In the genomic region with DNA sequence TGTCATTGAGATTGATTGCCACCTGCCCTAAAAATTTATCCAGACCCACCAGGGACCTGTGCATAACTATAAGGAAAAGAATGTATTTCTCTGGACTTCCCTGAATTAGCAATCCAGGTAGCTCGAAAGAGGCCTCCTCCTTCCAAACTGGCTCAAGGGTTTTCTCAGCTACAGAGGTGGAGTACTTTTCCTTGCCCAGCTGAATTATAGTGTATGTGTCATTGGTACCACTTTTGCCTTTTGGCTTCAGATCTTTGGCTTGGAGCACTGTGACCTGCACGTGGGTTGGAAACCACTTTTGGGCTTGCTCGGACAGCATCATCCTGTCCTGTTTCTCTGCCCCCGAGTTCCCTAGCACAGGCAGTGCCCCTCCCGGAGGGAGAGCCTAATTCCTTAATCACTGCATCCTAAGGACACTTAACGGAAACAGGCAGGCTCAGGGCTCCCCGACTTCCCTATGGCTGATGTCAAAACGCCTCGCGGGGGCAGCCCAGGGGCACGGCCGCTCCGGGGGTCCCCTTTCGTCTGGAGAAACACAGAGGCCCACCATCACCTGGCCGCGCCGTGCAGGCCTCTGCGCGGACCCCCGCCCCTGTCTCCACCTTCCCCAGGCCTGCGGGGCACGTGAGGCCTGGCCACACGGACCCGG, we compare ENCODE assay signal across 8 cellular contexts.
DNase-seq lines count a peak whose midpoint lies in the region; ATAC-seq and TF ChIP-seq lines count a peak whose summit lies in the region.

No MANE protein-coding gene starts in this region.

- H3K4me3 ChIP-seq in HL-60 (replicated peaks; ENCODE audit: insufficient read depth, low read length) (peak overlapping the region; percentile 69), astrocyte of the spinal cord (ENCODE audit: low read depth, low read length) (peak overlapping the region; percentile 72), retinal pigment epithelial cell (ENCODE audit: low read length) (peak overlapping the region; percentile 78)

- ATAC-seq in GM21360 (IDR thresholded peaks at IDR 0.05; ENCODE audit: unreplicated experiment) (peak; percentile 24), SK-N-SH treated with all-trans-retinoic acid at 6 μM for 48 hours (peak; percentile 45)

- in situ Hi-C loops in astrocyte of the spinal cord (cut with HindIII; ENCODE audit: low sequenced_read_pairs): no loop called here

- H3K27me3 ChIP-seq in HL-60 (ENCODE audit: insufficient read depth, poor library complexity, severe bottlenecking): no peaks in the 10 kb centered on the region

- DNase-seq in COLO829 (ENCODE audit: low spot score) (peak; percentile 9), HL-60 (ENCODE audit: low read depth in 1 of 2, low spot score in 1 of 2) (peak in 1 of 2 experiments; percentile 40), astrocyte of the spinal cord (ENCODE audit: low read depth, low spot score) (peak; percentile 38), hypothalamus (lab: John Stamatoyannopoulos, UW) (peak in 39 of 51 donors; percentile 17 to 73 (median 42)), retinal pigment epithelial cell (ENCODE audit: low read depth) (no peak), NCI-H2081 treated with DMSO at 0.1 percent for 48 hours (lab: John Stamatoyannopoulos, UW) (no peak)

- TF ChIP-seq CTCF in HL-60 (IDR thresholded peaks at IDR 0.05; ENCODE audit: insufficient read depth, low read length) (no peak), astrocyte of the spinal cord (IDR thresholded peaks at IDR 0.05; ENCODE audit: low read depth, low read length) (no peak), retinal pigment epithelial cell (conservative IDR thresholded peaks at IDR 0.05; ENCODE audit: low read depth, low read length) (no peak)

- peak overlapping the region; percentile 78 for H3K27ac ChIP-seq in HL-60 (replicated peaks)

TF ChIP-seq in SK-N-SH treated with all-trans-retinoic acid at 6 μM for 48 hours, 23 proteins besides CTCF, POLR2A, EP300 and RAD21:
- TF ChIP-seq ZFP3 (CRISPR knock-in tag; IDR thresholded peaks at IDR 0.05) (no peak), ESRRG (CRISPR knock-in tag; IDR thresholded peaks at IDR 0.05) (no peak), CSDC2 (CRISPR knock-in tag; IDR thresholded peaks at IDR 0.05) (no peak), RARB (CRISPR knock-in tag; IDR thresholded peaks at IDR 0.05) (no peak), GLIS3 (CRISPR knock-in tag; IDR thresholded peaks at IDR 0.05) (no peak), CSRNP3 (CRISPR knock-in tag; IDR thresholded peaks at IDR 0.05) (no peak), ZC3H10 (CRISPR knock-in tag; IDR thresholded peaks at IDR 0.05) (no peak), PATZ1 (CRISPR knock-in tag; IDR thresholded peaks at IDR 0.05; ENCODE audit: borderline replicate concordance) (no peak), ZNF70 (CRISPR knock-in tag; IDR thresholded peaks at IDR 0.05) (no peak), CREB5 (CRISPR knock-in tag; IDR thresholded peaks at IDR 0.05; ENCODE audit: low read depth) (no peak), SNAI2 (CRISPR knock-in tag; IDR thresholded peaks at IDR 0.05) (no peak)
- TF ChIP-seq, protein P1, sequence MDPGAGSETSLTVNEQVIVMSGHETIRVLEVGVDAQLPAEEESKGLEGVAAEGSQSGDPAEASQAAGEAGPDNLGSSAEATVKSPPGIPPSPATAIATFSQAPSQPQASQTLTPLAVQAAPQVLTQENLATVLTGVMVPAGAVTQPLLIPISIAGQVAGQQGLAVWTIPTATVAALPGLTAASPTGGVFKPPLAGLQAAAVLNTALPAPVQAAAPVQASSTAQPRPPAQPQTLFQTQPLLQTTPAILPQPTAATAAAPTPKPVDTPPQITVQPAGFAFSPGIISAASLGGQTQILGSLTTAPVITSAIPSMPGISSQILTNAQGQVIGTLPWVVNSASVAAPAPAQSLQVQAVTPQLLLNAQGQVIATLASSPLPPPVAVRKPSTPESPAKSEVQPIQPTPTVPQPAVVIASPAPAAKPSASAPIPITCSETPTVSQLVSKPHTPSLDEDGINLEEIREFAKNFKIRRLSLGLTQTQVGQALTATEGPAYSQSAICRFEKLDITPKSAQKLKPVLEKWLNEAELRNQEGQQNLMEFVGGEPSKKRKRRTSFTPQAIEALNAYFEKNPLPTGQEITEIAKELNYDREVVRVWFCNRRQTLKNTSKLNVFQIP (CRISPR knock-in tag; IDR thresholded peaks at IDR 0.05; ENCODE audit: borderline replicate concordance, low read depth): no peak

Comparison
In these comparisons a context has a peak if more than half of its experiments do, and no peak if none do; other contexts are left out.
1. DNase-seq: peak in COLO829 (single experiment), astrocyte of the spinal cord (single experiment) and hypothalamus (39 of 51); none in retinal pigment epithelial cell (single experiment) and NCI-H2081 treated with DMSO at 0.1 percent for 48 hours (single experiment).
2. Peak in every context shown above with its lines, with median percentiles within 50 percentile points of each other: H3K4me3 ChIP-seq.